Comparison of ENCODE assay signal across 1 cellular context in the genomic region with DNA sequence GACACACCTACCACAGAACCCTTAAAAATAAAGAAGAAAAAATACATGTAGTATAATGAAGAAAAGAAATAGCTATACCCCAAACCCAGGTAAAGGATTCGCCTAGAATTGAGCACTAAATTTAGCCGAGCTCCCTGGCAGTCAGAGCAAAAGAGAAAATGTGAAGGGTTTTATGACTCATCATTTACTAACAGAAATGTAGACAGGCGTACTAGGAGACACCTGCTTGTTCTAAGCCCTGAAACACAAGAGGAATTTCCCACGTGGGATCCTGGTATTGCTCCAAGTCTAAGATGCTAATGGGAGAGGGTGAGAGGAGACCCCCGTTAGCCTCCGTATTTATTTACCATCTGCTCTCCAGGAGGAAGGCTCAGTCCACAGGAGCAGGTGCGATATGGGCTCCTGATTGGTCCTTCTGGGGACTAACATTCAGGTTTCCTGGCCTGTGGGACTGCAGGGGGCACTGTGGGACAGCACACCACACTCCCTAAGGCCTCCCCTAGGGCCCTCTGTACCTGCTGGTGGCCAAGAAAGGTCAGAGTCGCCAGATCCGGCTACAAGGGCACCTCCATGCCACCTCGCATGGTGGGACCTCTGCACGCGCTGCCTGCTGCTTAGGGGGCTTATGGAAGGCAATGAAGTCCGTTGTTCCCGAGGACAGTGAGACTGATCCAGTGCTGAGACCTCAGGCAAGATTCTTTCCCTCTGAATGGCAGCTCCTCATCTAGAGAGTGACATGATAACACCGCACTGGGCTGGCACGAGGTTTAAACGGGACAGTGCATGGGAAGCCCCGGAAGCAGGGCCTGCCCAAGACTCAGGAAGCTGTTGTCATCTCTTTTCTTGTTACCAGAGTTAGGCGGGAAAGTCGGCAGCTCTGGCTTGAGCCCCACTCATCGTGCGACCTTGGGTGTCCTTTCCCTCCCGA.
A peak's percentile ranks its signal among the peaks of the same experiment; 100 is the strongest.
TF ChIP-seq lines count a peak whose summit lies in the region.

No MANE protein-coding gene starts in this region.

TF ChIP-seq in IMR-90, 13 proteins besides CTCF, POLR2A, EP300 and RAD21:
- TF ChIP-seq MXI1 (IDR thresholded peaks at IDR 0.05; ENCODE audit: borderline replicate concordance, low read depth, low read length) (no peak), SMC3 (IDR thresholded peaks at IDR 0.05; ENCODE audit: low read depth, low read length) (peak; percentile 85)
